ENCODE assay signal across 24 cellular contexts in genomic region chr10:131975796-131976195, GRCh38. TPM values are rescaled to one million over a fixed set of nuclear protein-coding genes. Genes with fewer than 3 reads are reported as not detected.
DNase-seq lines count a peak whose midpoint lies in the region; ATAC-seq and TF ChIP-seq lines count a peak whose summit lies in the region.
"Had no signal": no experiment of that assay in that cellular context is flagged by ENCODE, and none has a peak within 500 bp of the region (broad histone marks: within the 10 kb centered on the region; RNA-seq: fewer than 3 reads in every experiment).

No MANE protein-coding gene starts in this region.

- no peak overlapping the region for H3K27ac ChIP-seq in CD4-positive, CD25-positive, alpha-beta regulatory T cell (ENCODE audit: insufficient read depth, low read length, poor library complexity, severe bottlenecking)
- no peak overlapping the region for H3K27ac ChIP-seq in neuronal stem cell (replicated peaks; ENCODE audit: low read length)
- H3K27ac ChIP-seq: brain microvascular endothelial cell, gastroesophageal sphincter had no signal

- no peaks in the 10 kb centered on the region for H3K27me3 ChIP-seq in CD4-positive, CD25-positive, alpha-beta regulatory T cell (ENCODE audit: control insufficient read depth, insufficient read depth, low read length)
- H3K27me3 ChIP-seq in neuronal stem cell (ENCODE audit: control insufficient read depth in 3 of 3, insufficient read depth in 3 of 3, low read depth in 1 of 3, low read length in 3 of 3) = no peaks in the 10 kb centered on the region
- H3K27me3 ChIP-seq: BE2C, brain microvascular endothelial cell, gastroesophageal sphincter had no signal

- H3K4me3 Mint-ChIP-seq in activated T-cell treated with anti-CD3 and anti-CD28 coated beads, Interleukin-2, amount 50 U/mL, for 24 hours = no peak overlapping the region
- H3K4me3 Mint-ChIP-seq in CD4-positive, CD25-positive, alpha-beta regulatory T cell = peak overlapping the region in 2 of 4 donors; percentile 31 to 63
- H3K4me3 Mint-ChIP-seq in activated CD8-positive, alpha-beta T cell treated with anti-CD3 and anti-CD28 coated beads for 36 hours = no peak overlapping the region
- H3K4me3 Mint-ChIP-seq: activated CD4-positive, alpha-beta memory T cell treated with anti-CD3 and anti-CD28 coated beads for 36 hours had no signal

- H3K9ac ChIP-seq in neuronal stem cell (ENCODE audit: low read depth, low read length, poor library complexity) = no peak overlapping the region

- no peak for ATAC-seq in CD4-positive, CD25-positive, alpha-beta regulatory T cell (ENCODE audit: low read depth in 2 of 2)
- no peak for ATAC-seq in activated CD8-positive, alpha-beta T cell treated with anti-CD3 and anti-CD28 coated beads for 36 hours
- no peak for ATAC-seq in HG02678 (IDR thresholded peaks at IDR 0.05; ENCODE audit: unreplicated experiment)
- ATAC-seq in HG03521 (IDR thresholded peaks at IDR 0.05; ENCODE audit: unreplicated experiment) = no peak
- ATAC-seq: gastroesophageal sphincter had no signal

- peaks cover 91% of the 10 kb centered on the region for H3K4me1 Mint-ChIP-seq in activated T-cell treated with anti-CD3 and anti-CD28 coated beads, Interleukin-2, amount 50 U/mL, for 24 hours (ENCODE audit: low read depth)
- peaks cover 34 to 90% (median 58%) of the 10 kb centered on the region in 4 donors for H3K4me1 Mint-ChIP-seq in CD4-positive, CD25-positive, alpha-beta regulatory T cell
- peaks cover 88% of the 10 kb centered on the region for H3K4me1 Mint-ChIP-seq in activated CD8-positive, alpha-beta T cell treated with anti-CD3 and anti-CD28 coated beads for 36 hours (ENCODE audit: low read depth)

- H3K36me3 Mint-ChIP-seq in activated T-cell treated with anti-CD3 and anti-CD28 coated beads, Interleukin-2, amount 50 U/mL, for 24 hours (ENCODE audit: low read depth) = peaks cover 65% of the 10 kb centered on the region
- peaks cover 17% of the 10 kb centered on the region for H3K36me3 Mint-ChIP-seq in CD4-positive, CD25-positive, alpha-beta regulatory T cell
- peaks cover 88% of the 10 kb centered on the region for H3K36me3 Mint-ChIP-seq in activated CD8-positive, alpha-beta T cell treated with anti-CD3 and anti-CD28 coated beads for 36 hours (ENCODE audit: low read depth)

- no peak overlapping the region for H3K18ac ChIP-seq in neuronal stem cell (ENCODE audit: low read length)

- no peak overlapping the region for H3K4ac ChIP-seq in neuronal stem cell (ENCODE audit: low read length)

- H2BK120ac ChIP-seq in neuronal stem cell (ENCODE audit: low read depth, low read length) = no peak overlapping the region

- POLR2A ChIA-PET in activated CD8-positive, alpha-beta T cell treated with anti-CD3 and anti-CD28 coated beads for 36 hours (lab: Charles Lee) = interaction anchor here (1.4 kb wide), 1 partner anchor 10 kb away, joined by 4 read pairs; no protein-coding TSS in a partner anchor

- H3K23ac ChIP-seq in neuronal stem cell (ENCODE audit: low read depth, low read length, poor library complexity) = no peak overlapping the region

- peak overlapping the region; percentile 40 for H3K14ac ChIP-seq in neuronal stem cell (ENCODE audit: low read length)

- H2AFZ ChIP-seq in neuronal stem cell (ENCODE audit: low read length) = no peak overlapping the region

- no peaks in the 10 kb centered on the region for H3K9me3 Mint-ChIP-seq in activated T-cell treated with anti-CD3 and anti-CD28 coated beads, Interleukin-2, amount 50 U/mL, for 24 hours
- no peaks in the 10 kb centered on the region for H3K9me3 Mint-ChIP-seq in CD4-positive, CD25-positive, alpha-beta regulatory T cell
- no peaks in the 10 kb centered on the region for H3K9me3 Mint-ChIP-seq in activated CD8-positive, alpha-beta T cell treated with anti-CD3 and anti-CD28 coated beads for 36 hours
- H3K9me3 Mint-ChIP-seq: activated CD4-positive, alpha-beta memory T cell treated with anti-CD3 and anti-CD28 coated beads for 36 hours had no signal

- peaks cover 1% of the 10 kb centered on the region for H3K36me3 ChIP-seq in CD4-positive, CD25-positive, alpha-beta regulatory T cell (ENCODE audit: control insufficient read depth, insufficient read depth, low read length)
- H3K36me3 ChIP-seq in neuronal stem cell (replicated peaks in 1 of 2; ENCODE audit: control insufficient read depth in 2 of 2, insufficient read depth in 2 of 2, low read length in 2 of 2) = peaks cover 7 to 42% of the 10 kb centered on the region in 2 donors
- H3K36me3 ChIP-seq: brain microvascular endothelial cell had no signal

- peaks cover 41% of the 10 kb centered on the region for H3K4me1 ChIP-seq in CD4-positive, CD25-positive, alpha-beta regulatory T cell (ENCODE audit: control insufficient read depth, insufficient read depth, low read length, poor library complexity, severe bottlenecking)
- peaks cover 6 to 8% of the 10 kb centered on the region in 2 donors for H3K4me1 ChIP-seq in neuronal stem cell (ENCODE audit: control insufficient read depth in 2 of 2, insufficient read depth in 1 of 2, low read depth in 1 of 2, low read length in 2 of 2)

- no peak for DNase-seq in activated T-cell treated with anti-CD3 and anti-CD28 coated beads, Interleukin-2, amount 50 U/mL, for 24 hours
- DNase-seq in activated T-cell treated with anti-CD3 and anti-CD28 coated beads, Interleukin-2, amount 50 U/mL, for 1 hour = no peak
- DNase-seq in CD4-positive, CD25-positive, alpha-beta regulatory T cell = no peak
- DNase-seq in activated CD8-positive, alpha-beta T cell treated with anti-CD3 and anti-CD28 coated beads for 36 hours = no peak
- DNase-seq in neuronal stem cell (ENCODE audit: low spot score) = no peak
- no peak for DNase-seq in NCI-H2029 treated with DMSO at 0.1 percent for 48 hours (lab: John Stamatoyannopoulos, UW)
- DNase-seq: activated CD4-positive, alpha-beta memory T cell treated with anti-CD3 and anti-CD28 coated beads for 36 hours; activated T-cell treated with anti-CD3 and anti-CD28 coated beads for 4 hours; BE2C; brain microvascular endothelial cell; effector memory CD4-positive, alpha-beta T cell; GOT3; Karpas-422; kidney; MV-4-11; NCI-H187; NCI-H82; OCI-M1; SHP77; SW 1271; trophoblast cell had no signal

- no CpG with 5 or more reads among the region's 10 CpGs for WGBS in neuronal stem cell (ENCODE audit: extremely low coverage in 2 of 2, insufficient read length in 2 of 2, insufficient replicate concordance in 1 of 2), 2 donors

- CTCF ChIA-PET in activated CD8-positive, alpha-beta T cell treated with anti-CD3 and anti-CD28 coated beads for 36 hours (lab: Charles Lee) = interaction anchor here (1.4 to 2.4 kb wide), 3 partner anchors 8 to 71 kb away, joined by 3 to 12 read pairs (median 4); no protein-coding TSS in a partner anchor

- peak overlapping the region; percentile 46 for H3K27ac Mint-ChIP-seq in activated T-cell treated with anti-CD3 and anti-CD28 coated beads, Interleukin-2, amount 50 U/mL, for 24 hours
- H3K27ac Mint-ChIP-seq in CD4-positive, CD25-positive, alpha-beta regulatory T cell = peak overlapping the region; percentile 56 to 78 (median 65)
- H3K27ac Mint-ChIP-seq in activated CD8-positive, alpha-beta T cell treated with anti-CD3 and anti-CD28 coated beads for 36 hours = peak overlapping the region; percentile 45

- no peak overlapping the region for H2BK5ac ChIP-seq in neuronal stem cell (ENCODE audit: low read length)

- intact Hi-C loops in activated CD8-positive, alpha-beta T cell treated with anti-CD3 and anti-CD28 coated beads for 36 hours (cut with micrococcal nuclease) = no loop called here

- H3K79me1 ChIP-seq in neuronal stem cell (ENCODE audit: low read depth, low read length) = peaks cover 10% of the 10 kb centered on the region

- H3K9me3 ChIP-seq in CD4-positive, CD25-positive, alpha-beta regulatory T cell (ENCODE audit: control insufficient read depth in 2 of 2, low read length in 2 of 2) = no peaks in the 10 kb centered on the region
- peaks cover 0 to 1% of the 10 kb centered on the region in 2 donors for H3K9me3 ChIP-seq in neuronal stem cell (replicated peaks in 1 of 2; ENCODE audit: control insufficient read depth in 2 of 2, insufficient read depth in 1 of 2, low read depth in 1 of 2, low read length in 2 of 2)
- H3K9me3 ChIP-seq: BE2C, gastroesophageal sphincter had no signal

- no peak overlapping the region for H2BK12ac ChIP-seq in neuronal stem cell (ENCODE audit: low read length)

- H4K8ac ChIP-seq in neuronal stem cell (ENCODE audit: low read depth, low read length) = no peak overlapping the region

- TF ChIP-seq CTCF in activated CD8-positive, alpha-beta T cell treated with anti-CD3 and anti-CD28 coated beads for 36 hours (IDR thresholded peaks at IDR 0.05) = no peak

- H3K4me2 ChIP-seq in neuronal stem cell (ENCODE audit: insufficient read depth, low read length, poor library complexity, severe bottlenecking) = no peak overlapping the region

- no peak overlapping the region for H2AK5ac ChIP-seq in neuronal stem cell (ENCODE audit: low read depth, low read length)

- no peaks in the 10 kb centered on the region for H3K27me3 Mint-ChIP-seq in activated T-cell treated with anti-CD3 and anti-CD28 coated beads, Interleukin-2, amount 50 U/mL, for 24 hours
- H3K27me3 Mint-ChIP-seq in CD4-positive, CD25-positive, alpha-beta regulatory T cell = peaks cover 2% of the 10 kb centered on the region
- H3K27me3 Mint-ChIP-seq in activated CD8-positive, alpha-beta T cell treated with anti-CD3 and anti-CD28 coated beads for 36 hours = no peaks in the 10 kb centered on the region
- H3K27me3 Mint-ChIP-seq: activated CD4-positive, alpha-beta memory T cell treated with anti-CD3 and anti-CD28 coated beads for 36 hours had no signal

- H4K91ac ChIP-seq in neuronal stem cell (ENCODE audit: low read depth, low read length, poor library complexity) = no peak overlapping the region

- H3K4me3 ChIP-seq in CD4-positive, CD25-positive, alpha-beta regulatory T cell (ENCODE audit: low read depth, low read length) = no peak overlapping the region
- H3K4me3 ChIP-seq in neuronal stem cell (ENCODE audit: low read length in 2 of 2) = no peak overlapping the region
- H3K4me3 ChIP-seq: gastroesophageal sphincter had no signal

- no peak overlapping the region for H2BK15ac ChIP-seq in neuronal stem cell (ENCODE audit: low read length)

RNA-seq across cellular contexts. Expression of gene BNIP3, which starts 5.9 kb away (rescaled TPM):
- 20.2 TPM for total RNA-seq in CD4-positive, CD25-positive, alpha-beta regulatory T cell
- polyA plus RNA-seq in CD4-positive, CD25-positive, alpha-beta regulatory T cell = 10 to 100 TPM; 21.2 to 35.1 (median 30.5) TPM
- 100 to 1,000 TPM; 207 to 216 TPM for total RNA-seq in activated CD8-positive, alpha-beta T cell treated with anti-CD3 and anti-CD28 coated beads for 36 hours
- 22.1 TPM for polyA plus RNA-seq in neuronal stem cell (2013, experiment 1 of 2)
- 22.3 TPM for polyA plus RNA-seq in neuronal stem cell (2013, experiment 2 of 2)
